1 cellular context compared by ENCODE assay signal in the genomic region with DNA sequence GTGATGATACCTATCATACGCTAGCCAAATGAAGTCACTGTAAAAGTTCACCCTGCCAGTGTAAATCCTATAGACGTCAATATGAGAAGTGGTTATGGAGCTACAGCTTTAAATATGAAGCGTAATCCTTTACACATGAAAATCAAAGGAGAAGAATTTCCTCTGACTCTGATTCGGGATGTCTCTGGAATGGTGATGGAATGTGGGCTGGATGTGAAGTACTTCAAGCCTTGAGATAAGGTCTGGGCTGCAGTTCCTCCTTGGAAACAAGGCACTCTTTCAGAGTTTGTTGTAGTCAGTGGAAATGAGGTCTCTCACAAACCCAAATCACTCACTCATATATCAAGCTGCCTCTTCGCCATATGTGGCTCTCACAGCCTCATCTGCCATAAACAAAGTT.
TF ChIP-seq lines count a peak whose summit lies in the region.

No MANE protein-coding gene starts in this region.

TF ChIP-seq in IMR-90, 13 proteins besides CTCF, POLR2A, EP300 and RAD21:
- TF ChIP-seq RCOR1 (IDR thresholded peaks at IDR 0.05; ENCODE audit: insufficient replicate concordance, low read length) (no peak), RFX5 (IDR thresholded peaks at IDR 0.05; ENCODE audit: low read depth, low read length) (no peak), CHD1 (IDR thresholded peaks at IDR 0.05; ENCODE audit: low read depth, low read length) (no peak), MXI1 (IDR thresholded peaks at IDR 0.05; ENCODE audit: borderline replicate concordance, low read depth, low read length) (no peak), MAFK (IDR thresholded peaks at IDR 0.05; ENCODE audit: low read depth, low read length) (no peak)
